Comparison of ENCODE assay signal across 11 cellular contexts in genomic region chr1:93324486-93325464, GRCh38. TPM values are rescaled to one million over a fixed set of nuclear protein-coding genes. Genes with fewer than 3 reads are reported as not detected.
A peak's percentile ranks its signal among the peaks of the same experiment; 100 is the strongest.
DNase-seq lines count a peak whose midpoint lies in the region; ATAC-seq and TF ChIP-seq lines count a peak whose summit lies in the region.
"Had no signal": no experiment of that assay in that cellular context is flagged by ENCODE, and none has a peak within 500 bp of the region (broad histone marks: within the 10 kb centered on the region; RNA-seq: fewer than 3 reads in every experiment).

No MANE protein-coding gene starts in this region.

- H2BK15ac ChIP-seq in H9 (ENCODE audit: low read depth, low read length): no peak overlapping the region

- no peak overlapping the region for H4K12ac ChIP-seq in trophoblast cell (ENCODE audit: low read depth, low read length)

- H3K4ac ChIP-seq in trophoblast cell (ENCODE audit: low read depth, low read length) (no peak overlapping the region), H9 (ENCODE audit: low read depth, low read length) (no peak overlapping the region)

- H3K27ac ChIP-seq in epithelial cell of prostate: peak overlapping the region; percentile 97
- H3K27ac ChIP-seq in trophoblast cell (ENCODE audit: low read depth, low read length): no peak overlapping the region
- no peak overlapping the region for H3K27ac ChIP-seq in H9 (ENCODE audit: insufficient read length, low read depth, low read length)
- H3K27ac ChIP-seq in GM23338 (ENCODE audit: low read depth): no peak overlapping the region
- H3K27ac ChIP-seq: HL-60 had no signal

- H3K36me3 Mint-ChIP-seq in H9 (ENCODE audit: insufficient read depth in 1 of 3, low read depth in 3 of 3) (peaks cover 1 to 18% (median 10%) of the 10 kb centered on the region in 3 experiments), GM23338 (ENCODE audit: low read depth) (peaks cover 4% of the 10 kb centered on the region; the same call in 2 of the 3 replicates)

- no peak overlapping the region for H3K27ac Mint-ChIP-seq in stimulated activated naive CD8-positive, alpha-beta T cell treated with anti-CD3 and anti-CD28 coated beads, Interleukin-15, amount 100 ng/mL, for 72 hours
- H3K27ac Mint-ChIP-seq in H9 (no peak overlapping the region), GM23338 (no peak overlapping the region)
- H3K27ac Mint-ChIP-seq: dendritic cell treated with granulocyte-macrophage colony-stimulating factor and Interleukin-4, amounts not matched to agents 40 ng/mL and 50 ng/mL, for 4 days had no signal

- H4K20me1 ChIP-seq in H9 (ENCODE audit: control insufficient read depth, insufficient read depth, insufficient read length) (no peaks in the 10 kb centered on the region), GM23338 (replicated peaks; ENCODE audit: insufficient read depth) (no peaks in the 10 kb centered on the region)

- H3K9ac ChIP-seq in trophoblast cell (ENCODE audit: low read length) (no peak overlapping the region), H9 (ENCODE audit: extremely low read depth, insufficient read length, low read length) (no peak overlapping the region)

- no peaks in the 10 kb centered on the region; the same call in 1 of the 2 replicates for H3K9me2 ChIP-seq in GM23338 (ENCODE audit: insufficient read depth)

- H3K9me3 ChIP-seq in trophoblast cell (ENCODE audit: insufficient read depth, low read depth, low read length): no peaks in the 10 kb centered on the region
- no peaks in the 10 kb centered on the region for H3K9me3 ChIP-seq in H9 (ENCODE audit: control insufficient read depth, low read depth, low read length)

- no peaks in the 10 kb centered on the region for H3K9me3 Mint-ChIP-seq in stimulated activated naive CD8-positive, alpha-beta T cell treated with anti-CD3 and anti-CD28 coated beads, Interleukin-15, amount 100 ng/mL, for 72 hours
- peaks cover 9 to 13% of the 10 kb centered on the region in 2 experiments for H3K9me3 Mint-ChIP-seq in H9
- peaks cover 10% of the 10 kb centered on the region; the same call in 2 of the 3 replicates for H3K9me3 Mint-ChIP-seq in GM23338
- H3K9me3 Mint-ChIP-seq: dendritic cell treated with granulocyte-macrophage colony-stimulating factor and Interleukin-4, amounts not matched to agents 40 ng/mL and 50 ng/mL, for 4 days had no signal

- H2BK5ac ChIP-seq in trophoblast cell (ENCODE audit: low read depth, low read length, poor library complexity) (no peak overlapping the region), H9 (ENCODE audit: insufficient read length, low read length) (no peak overlapping the region)

- H3F3A ChIP-seq in GM23338 (replicated peaks; ENCODE audit: low read depth): no peaks in the 10 kb centered on the region

- TF ChIP-seq CTCF in H9 (conservative IDR thresholded peaks at IDR 0.05) (no peak), GM23338 (conservative IDR thresholded peaks at IDR 0.05; ENCODE audit: low read depth in 2 of 2) (no peak)

- no peak overlapping the region for H3T11ph ChIP-seq in H9 (ENCODE audit: low read length)

- H3K79me2 ChIP-seq in trophoblast cell (ENCODE audit: control insufficient read depth, insufficient read depth, low read length, poor library complexity) (no peaks in the 10 kb centered on the region), H9 (ENCODE audit: insufficient read depth, low read length) (no peaks in the 10 kb centered on the region; the same call in 1 of the 2 replicates), GM23338 (replicated peaks; ENCODE audit: insufficient read depth) (no peaks in the 10 kb centered on the region)

- H4K8ac ChIP-seq in trophoblast cell (ENCODE audit: low read depth, low read length) (no peak overlapping the region), H9 (replicated peaks; ENCODE audit: insufficient read length, low read depth, low read length) (no peak overlapping the region)

- no peak overlapping the region for H3K56ac ChIP-seq in H9 (ENCODE audit: insufficient read length, low read depth, low read length)

- H2AK5ac ChIP-seq in trophoblast cell (ENCODE audit: low read length) (no peak overlapping the region), H9 (ENCODE audit: insufficient read length, low read length) (no peak overlapping the region)

- H3K14ac ChIP-seq in trophoblast cell (ENCODE audit: low read length): no peak overlapping the region
- H3K14ac ChIP-seq in H9 (ENCODE audit: insufficient read depth, low read length): no peak overlapping the region

- H3K4me3 Mint-ChIP-seq in stimulated activated naive CD8-positive, alpha-beta T cell treated with anti-CD3 and anti-CD28 coated beads, Interleukin-15, amount 100 ng/mL, for 72 hours: no peak overlapping the region
- H3K4me3 Mint-ChIP-seq in H9 (no peak overlapping the region), GM23338 (no peak overlapping the region)
- H3K4me3 Mint-ChIP-seq: dendritic cell treated with granulocyte-macrophage colony-stimulating factor and Interleukin-4, amounts not matched to agents 40 ng/mL and 50 ng/mL, for 4 days had no signal

- WGBS in trophoblast cell (ENCODE audit: extremely low coverage, insufficient coverage, insufficient read length): no CpG with 5 or more reads among the region's 8 CpGs
- WGBS in H9 (ENCODE audit: extremely low coverage, insufficient read length, low lambda C conversion rate): no CpG with 5 or more reads among the region's 8 CpGs

- H3K79me1 ChIP-seq in trophoblast cell (ENCODE audit: low read length) (no peaks in the 10 kb centered on the region), H9 (ENCODE audit: insufficient read depth, low read depth, low read length, poor library complexity, severe bottlenecking) (no peaks in the 10 kb centered on the region)

- H2BK12ac ChIP-seq in trophoblast cell (ENCODE audit: low read length) (no peak overlapping the region), H9 (ENCODE audit: insufficient read length, low read depth, low read length) (no peak overlapping the region)

- H3K4me3 ChIP-seq in trophoblast cell (ENCODE audit: low read depth, low read length) (no peak overlapping the region), GM23338 (no peak overlapping the region)

- H3K4me1 ChIP-seq in trophoblast cell (ENCODE audit: control insufficient read depth in 1 of 2, insufficient read depth in 2 of 2, low read length in 2 of 2): peaks cover 7 to 8% of the 10 kb centered on the region in 2 experiments
- no peaks in the 10 kb centered on the region for H3K4me1 ChIP-seq in H9 (ENCODE audit: insufficient read depth, low read length)
- H3K4me1 ChIP-seq in GM23338 (ENCODE audit: insufficient read depth): 0 out of 2 replicates have a peak, but pooled peaks cover 2% of the 10 kb centered on the region

- no peak overlapping the region for H3K4me2 ChIP-seq in trophoblast cell (ENCODE audit: low read length)
- H3K4me2 ChIP-seq in H9 (ENCODE audit: insufficient read depth, insufficient read length, low read length): no peak overlapping the region
- H3K4me2 ChIP-seq in GM23338: no peak overlapping the region

- peak; percentile 84 for DNase-seq in ELR (ENCODE audit: low read depth)
- DNase-seq in NCI-H748 treated with DMSO at 0.1 percent for 48 hours (lab: John Stamatoyannopoulos, UW): peak; percentile 10
- peak; percentile 85 for DNase-seq in epithelial cell of prostate (ENCODE audit: low read depth, low spot score)
- DNase-seq in trophoblast cell: peak; percentile 56 to 84
- no peak for DNase-seq in stimulated activated naive CD8-positive, alpha-beta T cell treated with anti-CD3 and anti-CD28 coated beads, Interleukin-15, amount 100 ng/mL, for 72 hours
- no peak for DNase-seq in H9
- no peak for DNase-seq in GM23338 (ENCODE audit: low spot score)
- DNase-seq: DMS79 had no signal

- H3K18ac ChIP-seq in trophoblast cell (ENCODE audit: low read length) (no peak overlapping the region), H9 (ENCODE audit: insufficient read length, low read depth, low read length) (no peak overlapping the region)

- H2AFZ ChIP-seq in trophoblast cell (ENCODE audit: insufficient read depth, low read length, poor library complexity) (no peak overlapping the region), H9 (ENCODE audit: low read length) (no peak overlapping the region), GM23338 (no peak overlapping the region)

- H4K5ac ChIP-seq in H9 (ENCODE audit: insufficient read length, low read depth, low read length): no peak overlapping the region

- H3K36me3 ChIP-seq in trophoblast cell (ENCODE audit: control insufficient read depth in 1 of 2, insufficient read depth in 2 of 2, low read length in 2 of 2): no peaks in the 10 kb centered on the region
- H3K36me3 ChIP-seq in GM23338 (ENCODE audit: insufficient read depth): no peaks in the 10 kb centered on the region

- H3K23ac ChIP-seq in trophoblast cell (ENCODE audit: low read length): no peak overlapping the region
- H3K23ac ChIP-seq in H9 (ENCODE audit: insufficient read length, low read depth, low read length): no peak overlapping the region

- no peaks in the 10 kb centered on the region for H3K23me2 ChIP-seq in H9 (ENCODE audit: insufficient read length, low read depth, low read length, poor library complexity, severe bottlenecking)

- ATAC-seq in stimulated activated naive CD8-positive, alpha-beta T cell treated with anti-CD3 and anti-CD28 coated beads, Interleukin-15, amount 100 ng/mL, for 72 hours: no peak
- ATAC-seq in GM23338: no peak
- ATAC-seq in HG02938 (IDR thresholded peaks at IDR 0.05; ENCODE audit: unreplicated experiment): no peak

- H3K4me1 Mint-ChIP-seq in stimulated activated naive CD8-positive, alpha-beta T cell treated with anti-CD3 and anti-CD28 coated beads, Interleukin-15, amount 100 ng/mL, for 72 hours: no peaks in the 10 kb centered on the region
- H3K4me1 Mint-ChIP-seq in H9: peaks cover 19 to 22% of the 10 kb centered on the region in 2 experiments
- H3K4me1 Mint-ChIP-seq in GM23338: peaks cover 7% of the 10 kb centered on the region; the same call in 2 of the 3 replicates

- H3K27me3 ChIP-seq in trophoblast cell (ENCODE audit: insufficient read depth, low read length): no peaks in the 10 kb centered on the region
- H3K27me3 ChIP-seq in H9 (ENCODE audit: insufficient read depth, low read length): no peaks in the 10 kb centered on the region
- H3K27me3 ChIP-seq in GM23338 (ENCODE audit: insufficient read depth): no peaks in the 10 kb centered on the region

- H3K27me3 Mint-ChIP-seq in stimulated activated naive CD8-positive, alpha-beta T cell treated with anti-CD3 and anti-CD28 coated beads, Interleukin-15, amount 100 ng/mL, for 72 hours: no peaks in the 10 kb centered on the region
- H3K27me3 Mint-ChIP-seq in H9 (ENCODE audit: low read depth) (no peaks in the 10 kb centered on the region), GM23338 (ENCODE audit: insufficient read depth, low read depth, poor library complexity) (no peaks in the 10 kb centered on the region)
- H3K27me3 Mint-ChIP-seq: dendritic cell treated with granulocyte-macrophage colony-stimulating factor and Interleukin-4, amounts not matched to agents 40 ng/mL and 50 ng/mL, for 4 days had no signal

- H2BK20ac ChIP-seq in H9 (ENCODE audit: low read depth, low read length, poor library complexity, severe bottlenecking): no peak overlapping the region

- H4K91ac ChIP-seq in trophoblast cell (ENCODE audit: low read depth, low read length) (no peak overlapping the region), H9 (ENCODE audit: insufficient read length, low read depth, low read length) (no peak overlapping the region)

- H2BK120ac ChIP-seq in trophoblast cell (ENCODE audit: insufficient read depth, low read length, poor library complexity): no peak overlapping the region
- H2BK120ac ChIP-seq in H9 (ENCODE audit: low read depth, low read length, poor library complexity, severe bottlenecking): no peak overlapping the region

RNA-seq across cellular contexts. Expression of gene DR1, which starts 20.9 kb away (rescaled TPM):
- polyA plus RNA-seq in trophoblast cell (2013): 32.3 and 32.9 TPM in 2 replicates
- 87.3 TPM in 2 replicates for total RNA-seq in H9 (2021)
- total RNA-seq in GM23338 (2014; rRNA removed; shearing (Covaris generic)): 59.6 and 61.2 TPM in 2 replicates
- polyA plus RNA-seq in GM23338 (2016; fragmentation: Nextera tagmentation; extraction: Ambion mirVana): 20.5 and 20.9 TPM in 2 replicates

Comparison
In these comparisons a context has a peak if more than half of its experiments do, and no peak if none do; other contexts are left out.
1. DNase-seq: peak in ELR (single experiment), NCI-H748 treated with DMSO at 0.1 percent for 48 hours (single experiment), epithelial cell of prostate (single experiment) and trophoblast cell (2 of 2); none in stimulated activated naive CD8-positive, alpha-beta T cell treated with anti-CD3 and anti-CD28 coated beads, Interleukin-15, amount 100 ng/mL, for 72 hours (0 of 2), H9 (single experiment) and GM23338 (single experiment).